Comparison of ENCODE assay signal across 12 cellular contexts in genomic region chr22:19376247-19376646, GRCh38.
"Had no signal": no experiment of that assay in that cellular context is flagged by ENCODE, and none has a peak within 500 bp of the region (broad histone marks: within the 10 kb centered on the region; RNA-seq: fewer than 3 reads in every experiment).

No MANE protein-coding gene starts in this region.

- H3K27ac Mint-ChIP-seq: activated CD4-positive, alpha-beta T cell treated with anti-CD3 and anti-CD28 coated beads for 36 hours; nephron progenitor cell; T-helper 2 cell treated with Interferon-gamma antibody and Interleukin-4, amounts not matched to agents 5 μg/mL and 100 μg/mL, for 36 hours had no signal

- H3K27me3 Mint-ChIP-seq: activated CD4-positive, alpha-beta T cell treated with anti-CD3 and anti-CD28 coated beads for 36 hours; brain had no signal

- ATAC-seq: activated CD4-positive, alpha-beta T cell treated with anti-CD3 and anti-CD28 coated beads for 36 hours had no signal

- H3K4me3 Mint-ChIP-seq: activated CD4-positive, alpha-beta T cell treated with anti-CD3 and anti-CD28 coated beads for 36 hours; activated T-helper 1 cell treated with anti-CD3 and anti-CD28 coated beads, Interleukin-12 subunit alpha, Interleukin-12 subunit beta, Interleukin-2, Interleukin-4 antibody, amounts not matched to agents 30 ng/mL and 10 ng/mL and 1 ng/mL, durations not matched to agents 14 hours and 24 hours and 36 hours; brain; nephron progenitor cell; T-helper 2 cell treated with Interferon-gamma antibody and Interleukin-4, amounts not matched to agents 5 μg/mL and 100 μg/mL, for 36 hours had no signal

- H3K9me3 Mint-ChIP-seq: activated T-helper 1 cell treated with anti-CD3 and anti-CD28 coated beads, Interleukin-12 subunit alpha, Interleukin-12 subunit beta, Interleukin-2, Interleukin-4 antibody, amounts not matched to agents 30 ng/mL and 10 ng/mL and 1 ng/mL, durations not matched to agents 14 hours and 24 hours and 36 hours; brain; nephron progenitor cell; T-helper 2 cell treated with Interferon-gamma antibody and Interleukin-4, amounts not matched to agents 5 μg/mL and 100 μg/mL, for 36 hours had no signal

- DNase-seq: activated CD4-positive, alpha-beta T cell treated with anti-CD3 and anti-CD28 coated beads for 36 hours; activated naive CD4-positive, alpha-beta T cell; central memory CD4-positive, alpha-beta T cell; effector memory CD4-positive, alpha-beta T cell; foreskin fibroblast; islet precursor cell; nephron progenitor cell; occipital lobe; stimulated activated naive CD4-positive, alpha-beta T cell treated with Interleukin-2 at 50 U/mL for 16 hours had no signal

- H3K4me1 Mint-ChIP-seq: activated CD4-positive, alpha-beta T cell treated with anti-CD3 and anti-CD28 coated beads for 36 hours; brain; nephron progenitor cell had no signal
